In genomic region chr3:36244728-36245127, GRCh38 we compare ENCODE assay signal across 25 cellular contexts.
A peak's percentile ranks its signal among the peaks of the same experiment; 100 is the strongest.
DNase-seq lines count a peak whose midpoint lies in the region; ATAC-seq, FAIRE-seq and TF ChIP-seq lines count a peak whose summit lies in the region.
"Had no signal": no experiment of that assay in that cellular context is flagged by ENCODE, and none has a peak within 500 bp of the region (broad histone marks: within the 10 kb centered on the region; RNA-seq: fewer than 3 reads in every experiment).

No MANE protein-coding gene starts in this region.

- H3K9me3 ChIP-seq in astrocyte (ENCODE audit: insufficient read depth, low read depth, low read length) (no peaks in the 10 kb centered on the region), pancreas (no peaks in the 10 kb centered on the region), spleen (peaks cover 0 to 2% (median 0%) of the 10 kb centered on the region in 8 donors)
- H3K9me3 ChIP-seq: body of pancreas, gastrocnemius medialis had no signal

- H3K27ac Mint-ChIP-seq in astrocyte (ENCODE audit: unreplicated experiment), result no peak overlapping the region
- H3K27ac Mint-ChIP-seq: activated CD8-positive, alpha-beta T cell treated with anti-CD3 and anti-CD28 coated beads, Interleukin-2, amount 10 ng/mL, durations not matched to agents 7 days and 5 days; activated naive CD4-positive, alpha-beta T cell treated with anti-CD3 and anti-CD28 coated beads, Interleukin-2, amount 10 ng/mL, durations not matched to agents 7 days and 5 days; activated T-cell treated with anti-CD3 and anti-CD28 coated beads, Interleukin-2, amount 50 U/mL, for 24 hours; CD8-positive, alpha-beta T cell; nephron progenitor cell; T-helper 2 cell treated with Interferon-gamma antibody and Interleukin-4, amounts not matched to agents 5 μg/mL and 100 μg/mL, for 36 hours had no signal

- intact Hi-C loops in pancreas (cut with DNase I), result no loop called here
- intact Hi-C loops in spleen (cut with DNase I; ENCODE audit: low total_unique reads), result no loop called here

- no peaks in the 10 kb centered on the region for H3K36me3 Mint-ChIP-seq in astrocyte (ENCODE audit: low read depth, unreplicated experiment)
- H3K36me3 Mint-ChIP-seq: activated naive CD4-positive, alpha-beta T cell treated with anti-CD3 and anti-CD28 coated beads, Interleukin-2, amount 10 ng/mL, durations not matched to agents 7 days and 5 days; CD8-positive, alpha-beta T cell had no signal

- H3K4me1 Mint-ChIP-seq in astrocyte (ENCODE audit: low read depth, unreplicated experiment), result peaks cover 14% of the 10 kb centered on the region
- H3K4me1 Mint-ChIP-seq: activated naive CD4-positive, alpha-beta T cell treated with anti-CD3 and anti-CD28 coated beads, Interleukin-2, amount 10 ng/mL, durations not matched to agents 7 days and 5 days; nephron progenitor cell had no signal

- no peak overlapping the region for H3K4me3 Mint-ChIP-seq in astrocyte (ENCODE audit: unreplicated experiment)
- H3K4me3 Mint-ChIP-seq: activated CD8-positive, alpha-beta T cell treated with anti-CD3 and anti-CD28 coated beads, Interleukin-2, amount 10 ng/mL, durations not matched to agents 7 days and 5 days; activated naive CD4-positive, alpha-beta T cell treated with anti-CD3 and anti-CD28 coated beads, Interleukin-2, amount 10 ng/mL, durations not matched to agents 7 days and 5 days; activated T-cell treated with anti-CD3 and anti-CD28 coated beads, Interleukin-2, amount 50 U/mL, for 24 hours; CD8-positive, alpha-beta T cell; nephron progenitor cell; T-helper 2 cell treated with Interferon-gamma antibody and Interleukin-4, amounts not matched to agents 5 μg/mL and 100 μg/mL, for 36 hours had no signal

- no peak overlapping the region for H3K4me2 ChIP-seq in astrocyte (ENCODE audit: low read length)

- DNase-seq in AG08395 (ENCODE audit: low spot score) (peak; percentile 77), HS-5 (ENCODE audit: low read depth) (peak; percentile 38), astrocyte (ENCODE audit: low read depth) (peak; percentile 60), iris pigment epithelial cell (ENCODE audit: low read depth) (peak; percentile 16), pancreas (no peak), spleen (no peak)
- DNase-seq: activated CD4-positive, CD25-positive, alpha-beta regulatory T cell; activated CD8-positive, alpha-beta T cell treated with anti-CD3 and anti-CD28 coated beads, Interleukin-2, amount 10 ng/mL, durations not matched to agents 7 days and 5 days; activated naive CD4-positive, alpha-beta T cell treated with anti-CD3 and anti-CD28 coated beads, Interleukin-2, amount 10 ng/mL, durations not matched to agents 7 days and 5 days; activated T-cell treated with anti-CD3 and anti-CD28 coated beads, Interleukin-2, amount 50 U/mL, for 24 hours; body of pancreas; CD8-positive, alpha-beta T cell; DMS79; gastrocnemius medialis; left colon; NCI-H1092 treated with DMSO at 0.1 percent for 48 hours; NCI-H2081 treated with DMSO at 0.1 percent for 48 hours; NCI-H524 treated with DMSO at 0.1 percent for 48 hours; nephron progenitor cell; stimulated activated CD4-positive, alpha-beta T cell treated with anti-CD3 and anti-CD28 coated beads, Interleukin-4, amount 100 ng/mL, for 4 hours had no signal

- no peaks in the 10 kb centered on the region for H3K27me3 ChIP-seq in astrocyte (ENCODE audit: insufficient read depth, low read length)
- no peaks in the 10 kb centered on the region for H3K27me3 ChIP-seq in pancreas
- no peaks in the 10 kb centered on the region for H3K27me3 ChIP-seq in spleen (replicated peaks in 1 of 7)
- H3K27me3 ChIP-seq: body of pancreas, gastrocnemius medialis had no signal

- H3K79me2 ChIP-seq in astrocyte (ENCODE audit: insufficient read depth, low read length), result no peaks in the 10 kb centered on the region

- no peak overlapping the region for H3K9ac ChIP-seq in astrocyte (ENCODE audit: low read length)

- 53 to 71% methylated on average over 1 of the region's 1 CpG for WGBS in pancreas, 2 donors
- 81 to 98% (median 95%) methylated on average over 1 of the region's 1 CpG for WGBS in spleen, 5 donors

- H3K4me1 ChIP-seq in astrocyte (ENCODE audit: insufficient read depth, low read length), result peaks cover 3% of the 10 kb centered on the region
- H3K4me1 ChIP-seq in pancreas, result no peaks in the 10 kb centered on the region
- H3K4me1 ChIP-seq in spleen, result no peaks in the 10 kb centered on the region
- H3K4me1 ChIP-seq: body of pancreas, gastrocnemius medialis had no signal

- ATAC-seq in GM19351 (IDR thresholded peaks at IDR 0.05; ENCODE audit: unreplicated experiment) (no peak), HG03521 (IDR thresholded peaks at IDR 0.05; ENCODE audit: unreplicated experiment) (no peak), pancreas (no peak)
- ATAC-seq: activated CD8-positive, alpha-beta T cell treated with anti-CD3 and anti-CD28 coated beads, Interleukin-2, amount 10 ng/mL, durations not matched to agents 7 days and 5 days; body of pancreas; CD8-positive, alpha-beta T cell; gastrocnemius medialis; left colon had no signal

- no peak for FAIRE-seq in astrocyte (lab: Jason Lieb, UNC)
- no peak for FAIRE-seq in pancreas (lab: Jason Lieb, UNC)
- FAIRE-seq: endothelial cell of umbilical vein, GM18507 had no signal

- H3K9me3 Mint-ChIP-seq in astrocyte (ENCODE audit: unreplicated experiment), result peaks cover 3% of the 10 kb centered on the region
- H3K9me3 Mint-ChIP-seq: activated naive CD4-positive, alpha-beta T cell treated with anti-CD3 and anti-CD28 coated beads, Interleukin-2, amount 10 ng/mL, durations not matched to agents 7 days and 5 days; activated T-cell treated with anti-CD3 and anti-CD28 coated beads, Interleukin-2, amount 50 U/mL, for 24 hours; CD8-positive, alpha-beta T cell; nephron progenitor cell; T-helper 2 cell treated with Interferon-gamma antibody and Interleukin-4, amounts not matched to agents 5 μg/mL and 100 μg/mL, for 36 hours had no signal

- H3K4me3 ChIP-seq in astrocyte (ENCODE audit: insufficient read depth, low read depth, low read length) (no peak overlapping the region), pancreas (no peak overlapping the region), spleen (no peak overlapping the region)
- H3K4me3 ChIP-seq: body of pancreas, gastrocnemius medialis had no signal

- TF ChIP-seq CTCF in astrocyte (IDR thresholded peaks at IDR 0.05; ENCODE audit: insufficient read depth, low read depth, low read length) (no peak), pancreas (IDR thresholded peaks at IDR 0.05) (no peak), spleen (IDR thresholded peaks at IDR 0.05 in 8 of 11, conservative IDR thresholded peaks at IDR 0.05 in 3 of 11) (no peak)

- H3K27ac ChIP-seq in astrocyte (ENCODE audit: low read depth, low read length) (no peak overlapping the region), pancreas (no peak overlapping the region), spleen (no peak overlapping the region)
- H3K27ac ChIP-seq: body of pancreas, gastrocnemius medialis had no signal

- TF ChIP-seq POLR2A in spleen (IDR thresholded peaks at IDR 0.05), result no peak

- H3K36me3 ChIP-seq in astrocyte (ENCODE audit: insufficient read depth, low read length) (no peaks in the 10 kb centered on the region), pancreas (no peaks in the 10 kb centered on the region), spleen (no peaks in the 10 kb centered on the region)
- H3K36me3 ChIP-seq: gastrocnemius medialis had no signal

- no peaks in the 10 kb centered on the region for H4K20me1 ChIP-seq in astrocyte (ENCODE audit: insufficient read depth, low read length)

- no peaks in the 10 kb centered on the region for H3K27me3 Mint-ChIP-seq in astrocyte (ENCODE audit: low read depth, unreplicated experiment)
- H3K27me3 Mint-ChIP-seq: activated naive CD4-positive, alpha-beta T cell treated with anti-CD3 and anti-CD28 coated beads, Interleukin-2, amount 10 ng/mL, durations not matched to agents 7 days and 5 days; activated T-cell treated with anti-CD3 and anti-CD28 coated beads, Interleukin-2, amount 50 U/mL, for 24 hours had no signal

- H2AFZ ChIP-seq in astrocyte (ENCODE audit: low read depth, low read length), result no peak overlapping the region

Comparison
In these comparisons a context has a peak if more than half of its experiments do, and no peak if none do; other contexts are left out.
1. DNase-seq: peak in AG08395 (single experiment), HS-5 (single experiment), astrocyte (single experiment) and iris pigment epithelial cell (single experiment); none in pancreas (0 of 6) and spleen (single experiment).